8 cellular contexts compared by ENCODE assay signal in the genomic region with DNA sequence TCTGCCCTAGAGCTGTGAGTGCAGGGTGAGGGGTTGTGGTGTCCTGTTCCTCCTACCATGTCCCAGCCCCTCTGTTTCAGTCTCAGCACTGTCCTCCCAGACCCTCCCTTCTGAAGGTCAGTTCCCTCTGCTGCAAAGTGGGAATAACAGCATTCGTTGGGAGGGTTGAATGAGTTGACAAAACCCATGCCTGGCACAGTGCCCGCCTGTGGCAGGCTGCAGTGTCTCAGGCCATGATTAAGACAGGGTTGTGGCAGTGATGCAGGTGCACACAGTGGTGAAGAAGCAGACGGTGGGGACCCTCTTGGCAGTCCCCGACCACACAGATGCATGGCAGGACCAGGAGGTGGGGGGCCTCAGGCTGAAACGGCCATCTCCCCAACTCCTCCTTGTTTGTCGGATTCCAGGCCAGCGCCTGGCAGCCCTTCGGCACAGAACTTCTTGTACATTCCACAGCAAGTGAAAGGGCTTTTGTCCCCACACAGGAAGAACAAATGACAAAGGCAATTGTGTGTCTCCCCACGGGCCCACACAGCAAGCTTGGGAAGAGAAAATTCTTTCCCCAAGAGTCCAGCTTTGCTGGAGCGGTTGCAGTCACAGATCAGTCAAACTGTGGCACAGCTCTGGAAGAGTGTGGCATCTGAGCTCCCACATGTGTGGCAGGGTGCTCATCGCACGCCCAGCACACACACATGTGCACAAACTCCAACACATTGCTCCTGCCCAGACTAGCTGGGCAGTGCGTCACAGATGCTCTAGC. TPM values are rescaled to one million over a fixed set of nuclear protein-coding genes. Genes with fewer than 3 reads are reported as not detected.
DNase-seq lines count a peak whose midpoint lies in the region; ATAC-seq, FAIRE-seq and TF ChIP-seq lines count a peak whose summit lies in the region.

No MANE protein-coding gene starts in this region.

- peaks cover 0 to under 1% of the 10 kb centered on the region in 2 experiments; a peak in 1 of 5 replicates for H3K27me3 ChIP-seq in K562 (ENCODE audit: control insufficient read depth in 2 of 2, insufficient read depth in 2 of 2, low read length in 2 of 2)
- H3K27me3 ChIP-seq in naive thymus-derived CD4-positive, alpha-beta T cell (ENCODE audit: control insufficient read depth in 2 of 2, insufficient read depth in 2 of 2, low read length in 2 of 2) = no peaks in the 10 kb centered on the region

- no peak overlapping the region for H3K9ac ChIP-seq in K562 (ENCODE audit: insufficient read depth in 1 of 2, low read depth in 2 of 2, low read length in 2 of 2)

- CTCF ChIA-PET in K562 (lab: Yijun Ruan, JAX; ENCODE audit: low intra/inter-chr PET ratio) = no interaction called here
- CTCF ChIA-PET in naive thymus-derived CD4-positive, alpha-beta T cell (lab: Charles Lee) = no interaction called here

- no peak for DNase-seq in K562 (ENCODE audit: extremely low read depth in 1 of 4, low spot score in 3 of 4)
- no peak for DNase-seq in naive thymus-derived CD4-positive, alpha-beta T cell
- DNase-seq in activated CD4-positive, CD25-positive, alpha-beta regulatory T cell (lab: John Stamatoyannopoulos, UW) = no peak
- DNase-seq in NCI-H2029 (lab: John Stamatoyannopoulos, UW) = no peak
- DNase-seq in SKM-1 (lab: John Stamatoyannopoulos, UW; ENCODE audit: unreplicated experiment) = no peak
- DNase-seq in GDM1 (lab: John Stamatoyannopoulos, UW) = no peak

- TF ChIP-seq RAD21 in K562 (CRISPR knock-in tag; conservative IDR thresholded peaks at IDR 0.05 in 1 of 2, IDR thresholded peaks at IDR 0.05 in 1 of 2) = no peak

- BruUV-seq in K562 (replicated peaks; lab: Mats Ljungman, UMichigan) = no TSS peak

- ATAC-seq in GM19324 (IDR thresholded peaks at IDR 0.05; ENCODE audit: low FRiP score, unreplicated experiment) = peak; percentile 21
- ATAC-seq in HG03108 (IDR thresholded peaks at IDR 0.05; ENCODE audit: unreplicated experiment) = peak; percentile 12
- no peak for ATAC-seq in K562
- ATAC-seq in naive thymus-derived CD4-positive, alpha-beta T cell = peak; percentile 66

- no peak for FAIRE-seq in K562 (lab: Jason Lieb, UNC)

- H3K4me3 Mint-ChIP-seq in naive thymus-derived CD4-positive, alpha-beta T cell = no peak overlapping the region

- no peak overlapping the region for H3K4me2 ChIP-seq in K562 (ENCODE audit: insufficient read depth, low read length)

- TF ChIP-seq CTCF in K562 (IDR thresholded peaks at IDR 0.05 in 2 of 3, conservative IDR thresholded peaks at IDR 0.05 in 1 of 3; ENCODE audit: insufficient read depth in 2 of 3, low read depth in 1 of 3, low read length in 3 of 3) = no peak

- no peaks in the 10 kb centered on the region for H3K36me3 ChIP-seq in K562 (ENCODE audit: control insufficient read depth, insufficient read depth, low read length)
- no peaks in the 10 kb centered on the region for H3K36me3 ChIP-seq in naive thymus-derived CD4-positive, alpha-beta T cell (ENCODE audit: control insufficient read depth in 2 of 3, insufficient read depth in 3 of 3, low read length in 3 of 3)

- 65% methylated on average over 12 of the region's 13 CpGs for WGBS in K562 (ENCODE audit: insufficient coverage, low coverage, missing lambda C conversion rate)

- no peaks in the 10 kb centered on the region for H3K36me3 Mint-ChIP-seq in naive thymus-derived CD4-positive, alpha-beta T cell

- no peaks in the 10 kb centered on the region for H3K9me3 Mint-ChIP-seq in naive thymus-derived CD4-positive, alpha-beta T cell

- peaks cover 16 to 17% of the 10 kb centered on the region in 2 experiments for H3K4me1 ChIP-seq in K562 (replicated peaks in 1 of 2; ENCODE audit: control insufficient read depth in 2 of 2, insufficient read depth in 2 of 2, low read length in 2 of 2)
- no peaks in the 10 kb centered on the region for H3K4me1 ChIP-seq in naive thymus-derived CD4-positive, alpha-beta T cell (ENCODE audit: control insufficient read depth in 2 of 2, insufficient read depth in 2 of 2, low read length in 2 of 2)

- H3K79me2 ChIP-seq in K562 (ENCODE audit: control insufficient read depth, insufficient read depth, low read length) = no peaks in the 10 kb centered on the region

- no peaks in the 10 kb centered on the region for H3K9me1 ChIP-seq in K562 (ENCODE audit: control insufficient read depth, insufficient read depth, low read length)

- TF ChIP-seq POLR2A in K562 (conservative IDR thresholded peaks at IDR 0.05) = no peak

- intact Hi-C loops in K562 (cut with micrococcal nuclease) = no loop called here
- intact Hi-C loops in naive thymus-derived CD4-positive, alpha-beta T cell (cut with micrococcal nuclease) = no loop called here

- H3K27ac ChIP-seq in K562 (ENCODE audit: extremely low read depth, low read depth, low read length) = no peak overlapping the region
- H3K27ac ChIP-seq in naive thymus-derived CD4-positive, alpha-beta T cell (ENCODE audit: low read depth, low read length) = no peak overlapping the region

- H3K27me3 Mint-ChIP-seq in naive thymus-derived CD4-positive, alpha-beta T cell = peaks cover 0 to 25% (median 5%) of the 10 kb centered on the region in 5 donors

- H4K20me1 ChIP-seq in K562 (replicated peaks; ENCODE audit: control insufficient read depth, insufficient read depth, low read length) = no peaks in the 10 kb centered on the region

- no peak for TF ChIP-seq EP300 in K562 (IDR thresholded peaks at IDR 0.05; ENCODE audit: low read length)

- in situ Hi-C loops in K562 (cut with MboI) = loop anchor here (25.0 kb wide), 1 partner anchor 1324 kb away; no protein-coding TSS in a partner anchor

- no peak overlapping the region for H3K27ac Mint-ChIP-seq in naive thymus-derived CD4-positive, alpha-beta T cell

- peaks cover 0 to 11% (median 0%) of the 10 kb centered on the region in 7 donors for H3K4me1 Mint-ChIP-seq in naive thymus-derived CD4-positive, alpha-beta T cell

- H3K4me3 ChIP-seq in K562 = no peak overlapping the region
- H3K4me3 ChIP-seq in naive thymus-derived CD4-positive, alpha-beta T cell (ENCODE audit: low read length) = no peak overlapping the region

- H2AFZ ChIP-seq in K562 (ENCODE audit: low read depth, low read length) = no peak overlapping the region

- POLR2A ChIA-PET in K562 (lab: Yijun Ruan, JAX) = interaction anchor here (0.6 kb wide), 1 partner anchor 474 kb away, joined by 3 read pairs; no protein-coding TSS in a partner anchor
- POLR2A ChIA-PET in naive thymus-derived CD4-positive, alpha-beta T cell (lab: Charles Lee) = no interaction called here

- no peaks in the 10 kb centered on the region for H3K9me3 ChIP-seq in K562 (replicated peaks; ENCODE audit: control insufficient read depth, insufficient read depth, low read depth, low read length)
- H3K9me3 ChIP-seq in naive thymus-derived CD4-positive, alpha-beta T cell (ENCODE audit: control insufficient read depth in 2 of 3, low read length in 3 of 3) = no peaks in the 10 kb centered on the region

TF ChIP-seq in K562, 482 proteins besides CTCF, POLR2A, EP300 and RAD21:
- TF ChIP-seq ELF2 (CRISPR knock-in tag; IDR thresholded peaks at IDR 0.05) (no peak), ZEB2 (IDR thresholded peaks at IDR 0.05) (no peak), YY1 (IDR thresholded peaks at IDR 0.05; ENCODE audit: borderline replicate concordance in 1 of 3, control insufficient read depth in 1 of 3, extremely low read depth in 1 of 3, insufficient read depth in 3 of 3, insufficient read length in 1 of 3, insufficient replicate concordance in 2 of 3, low read depth in 1 of 3, low read length in 2 of 3) (no peak), NFIC (IDR thresholded peaks at IDR 0.05) (peak; percentile 29; the same call in 1 of the 2 replicates), SMAD4 (CRISPR knock-in tag; conservative IDR thresholded peaks at IDR 0.05) (no peak), HDAC6 (IDR thresholded peaks at IDR 0.05; ENCODE audit: low read depth, low read length) (no peak), SNRNP70 (optimal IDR thresholded peaks at IDR 0.05; ENCODE audit: low read depth, low read length) (no peak)

RNA-seq across cellular contexts. Expression of a gene that starts 58.1 kb away (rescaled TPM):
- total RNA-seq in K562 (2011; cell fraction: chromatin; rRNA removed; ENCODE audit: low replicate concordance) = 38.7 and 73.4 TPM in 2 replicates
- total RNA-seq in K562 (2011; cell fraction: nucleolus; rRNA removed) = 48.5 and 54.7 TPM in 2 replicates
- 52.1 and 64.7 TPM in 2 replicates for total RNA-seq in K562 (2011; cell fraction: nucleoplasm; rRNA removed)
- total RNA-seq in K562 (2014; rRNA removed) (50.1 and 51.8 TPM in 2 replicates), K562 (2014; rRNA removed; fragmentation: Illumina TruSeq; extraction: Trizol) (85.5 and 89.2 TPM in 2 replicates), K562 (2015; rRNA removed; fragmentation: Illumina TruSeq; extraction: Trizol) (83.2 and 86.1 TPM in 2 replicates), K562 (2021) (62.9 and 63.1 TPM in 2 replicates)
- polyA plus RNA-seq in K562 (2011; rRNA removed) (54.2 and 68.9 TPM in 2 replicates), K562 (2014; fragmentation: Illumina TruSeq; extraction: Trizol) (68.8 and 95.5 TPM in 2 replicates), K562 (2014; fragmentation: Nextera tagmentation; extraction: Ambion mirVana) (10 to 100 TPM; 59.0 to 63.1 TPM), K562 (2014; rRNA removed) (76.3 and 77.2 TPM in 2 replicates)
- 21.7 and 27.4 TPM in 2 replicates for polyA plus RNA-seq in K562 (2011; cell fraction: cytosol; rRNA removed)
- 14.9 and 21.0 TPM in 2 replicates for polyA plus RNA-seq in K562 (2011; cell fraction: nucleus; rRNA removed)
- 50.2 and 52.8 TPM in 2 replicates for polyA plus RNA-seq in K562 (2012)
- 84.1 and 94.2 TPM in 2 replicates for polyA minus RNA-seq in K562 (2011; rRNA and poly(A)+ RNA removed)
- 24.9 and 37.7 TPM in 2 replicates for polyA minus RNA-seq in K562 (2011; cell fraction: cytosol; rRNA and poly(A)+ RNA removed)
- polyA minus RNA-seq in K562 (2011; cell fraction: nucleus; rRNA and poly(A)+ RNA removed) = 11.8 and 22.1 TPM in 2 replicates
- not detected for total RNA-seq in naive thymus-derived CD4-positive, alpha-beta T cell
- polyA plus RNA-seq in naive thymus-derived CD4-positive, alpha-beta T cell = not detected

Comparison
In these comparisons a context has a peak if more than half of its experiments do, and no peak if none do; other contexts are left out.
1. RNA of a gene that starts 58.1 kb away (total RNA-seq): 38.7 to 89.2 TPM in K562; not detected in naive thymus-derived CD4-positive, alpha-beta T cell; every median in the first group is over 10 times any median in the second.